1 cellular context compared by ENCODE assay signal in the genomic region with DNA sequence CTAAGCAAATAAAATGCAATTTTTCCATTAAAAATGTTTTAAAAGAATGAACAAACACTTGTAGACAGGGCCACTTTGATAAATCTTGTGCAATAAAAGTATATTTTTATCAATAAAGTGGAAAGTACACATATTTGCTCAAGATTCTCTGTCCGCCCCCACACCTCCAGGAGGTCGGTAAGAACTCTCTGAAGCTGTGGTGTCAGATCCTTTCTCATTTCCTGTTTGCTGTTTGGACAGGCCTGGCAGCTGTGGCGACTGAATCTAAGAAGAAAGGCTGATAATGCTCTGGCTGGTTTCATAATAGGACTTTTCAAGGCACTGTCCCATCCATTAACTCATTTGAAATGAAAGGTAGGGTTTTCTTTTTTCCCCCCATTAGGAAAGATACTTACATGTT.
TF ChIP-seq lines count a peak whose summit lies in the region.

No MANE protein-coding gene starts in this region.

TF ChIP-seq in HepG2, 621 proteins besides CTCF, POLR2A, EP300 and RAD21 (continued from another document and continues in another):
- TF ChIP-seq SOX5 (CRISPR knock-in tag; IDR thresholded peaks at IDR 0.05; ENCODE audit: borderline replicate concordance) (peak; percentile 38; the same call in 1 of the 2 replicates), RNF219 (CRISPR knock-in tag; IDR thresholded peaks at IDR 0.05) (0 out of 2 replicates have a peak, but pooled peaks have one; percentile 43), THAP11 (CRISPR knock-in tag; IDR thresholded peaks at IDR 0.05) (no peak), RARA (CRISPR knock-in tag; IDR thresholded peaks at IDR 0.05) (peak; percentile 54; the same call in 1 of the 2 replicates), ZNF766 (CRISPR knock-in tag; IDR thresholded peaks at IDR 0.05; ENCODE audit: borderline replicate concordance) (no peak), FOXK1 (CRISPR knock-in tag; IDR thresholded peaks at IDR 0.05; ENCODE audit: borderline replicate concordance, low read depth) (peak; percentile 31; the same call in 1 of the 2 replicates), ZNF652 (CRISPR knock-in tag; IDR thresholded peaks at IDR 0.05; ENCODE audit: borderline replicate concordance, low read depth) (0 out of 2 replicates have a peak, but pooled peaks have one; percentile 36), MED1 (CRISPR knock-in tag; IDR thresholded peaks at IDR 0.05) (0 out of 2 replicates have a peak, but pooled peaks have one; percentile 32), BCL6 (CRISPR knock-in tag; IDR thresholded peaks at IDR 0.05) (peak; percentile 77), CHD2 (IDR thresholded peaks at IDR 0.05; ENCODE audit: low read depth, low read length) (no peak), NCOA2 (CRISPR knock-in tag; IDR thresholded peaks at IDR 0.05) (peak; percentile 75), FOSL2 (CRISPR knock-in tag; IDR thresholded peaks at IDR 0.05) (peak; percentile 73), ZNF383 (CRISPR knock-in tag; IDR thresholded peaks at IDR 0.05; ENCODE audit: borderline replicate concordance) (no peak), NFKBIZ (CRISPR knock-in tag; IDR thresholded peaks at IDR 0.05) (no peak), HNF4A (CRISPR knock-in tag; IDR thresholded peaks at IDR 0.05) (peak; percentile 32; the same call in 1 of the 2 replicates), GATAD2A (CRISPR knock-in tag; IDR thresholded peaks at IDR 0.05) (peak; percentile 81), NFIC (IDR thresholded peaks at IDR 0.05; ENCODE audit: low read length) (peak; percentile 68; the same call in 1 of the 2 replicates), ZNF281 (CRISPR knock-in tag; IDR thresholded peaks at IDR 0.05; ENCODE audit: borderline replicate concordance) (peak; percentile 36; the same call in 1 of the 2 replicates), FOXA1 (IDR thresholded peaks at IDR 0.05) (no peak), FOXA1 (CRISPR knock-in tag; IDR thresholded peaks at IDR 0.05) (peak; percentile 65; the same call in 1 of the 2 replicates), ZSCAN5A (CRISPR knock-in tag; IDR thresholded peaks at IDR 0.05; ENCODE audit: borderline replicate concordance) (no peak), NR2F2 (IDR thresholded peaks at IDR 0.05; ENCODE audit: borderline replicate concordance, low read depth) (peak; percentile 39; the same call in 1 of the 2 replicates), ZNF550 (CRISPR knock-in tag; IDR thresholded peaks at IDR 0.05; ENCODE audit: borderline replicate concordance) (no peak), ZNF24 (IDR thresholded peaks at IDR 0.05) (no peak), HOXA3 (CRISPR knock-in tag; IDR thresholded peaks at IDR 0.05) (no peak), GFI1 (CRISPR knock-in tag; IDR thresholded peaks at IDR 0.05; ENCODE audit: borderline replicate concordance) (0 out of 2 replicates have a peak, but pooled peaks have one; percentile 26), ZNF644 (CRISPR knock-in tag; IDR thresholded peaks at IDR 0.05; ENCODE audit: low read depth) (no peak), PAXIP1 (CRISPR knock-in tag; conservative IDR thresholded peaks at IDR 0.05) (peak; percentile 68), MAFF (IDR thresholded peaks at IDR 0.05; ENCODE audit: low read depth, low read length) (no peak), ZNF12 (CRISPR knock-in tag; IDR thresholded peaks at IDR 0.05) (no peak), SALL1 (CRISPR knock-in tag; IDR thresholded peaks at IDR 0.05) (peak; percentile 87), RXRB (CRISPR knock-in tag; IDR thresholded peaks at IDR 0.05; ENCODE audit: borderline replicate concordance) (peak; percentile 40; the same call in 1 of the 2 replicates), CEBPG (CRISPR knock-in tag; IDR thresholded peaks at IDR 0.05) (peak; percentile 67; the same call in 1 of the 2 replicates), GATA4 (IDR thresholded peaks at IDR 0.05; ENCODE audit: borderline replicate concordance, low read depth) (0 out of 2 replicates have a peak, but pooled peaks have one; percentile 41), DNMT1 (CRISPR knock-in tag; IDR thresholded peaks at IDR 0.05) (no peak), IRF2 (CRISPR knock-in tag; IDR thresholded peaks at IDR 0.05) (0 out of 2 replicates have a peak, but pooled peaks have one; percentile 26), HIVEP1 (CRISPR knock-in tag; IDR thresholded peaks at IDR 0.05) (no peak), ISL2 (CRISPR knock-in tag; IDR thresholded peaks at IDR 0.05) (peak; percentile 82), NAIF1 (CRISPR knock-in tag; IDR thresholded peaks at IDR 0.05; ENCODE audit: borderline replicate concordance) (0 out of 2 replicates have a peak, but pooled peaks have one; percentile 44)
- TF ChIP-seq, protein P1, sequence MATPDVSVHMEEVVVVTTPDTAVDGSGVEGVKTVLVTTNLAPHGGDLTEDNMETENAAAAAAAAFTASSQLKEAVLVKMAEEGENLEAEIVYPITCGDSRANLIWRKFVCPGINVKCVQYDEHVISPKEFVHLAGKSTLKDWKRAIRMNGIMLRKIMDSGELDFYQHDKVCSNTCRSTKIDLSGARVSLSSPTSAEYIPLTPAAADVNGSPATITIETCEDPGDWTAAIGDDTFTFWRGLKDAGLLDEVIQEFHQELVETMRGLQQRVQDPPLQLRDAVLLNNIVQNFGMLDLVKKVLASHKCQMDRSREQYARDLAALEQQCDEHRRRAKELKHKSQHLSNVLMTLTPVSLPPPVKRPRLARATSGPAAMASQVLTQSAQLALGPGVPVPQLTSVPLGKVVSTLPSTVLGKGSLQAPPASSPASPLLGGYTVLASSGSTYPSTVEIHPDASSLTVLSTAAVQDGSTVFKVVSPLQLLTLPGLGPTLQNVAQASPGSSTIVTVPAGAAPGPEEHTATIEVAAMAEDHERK (CRISPR knock-in tag; IDR thresholded peaks at IDR 0.05; ENCODE audit: low read depth): no peak
- TF ChIP-seq, protein P2, sequence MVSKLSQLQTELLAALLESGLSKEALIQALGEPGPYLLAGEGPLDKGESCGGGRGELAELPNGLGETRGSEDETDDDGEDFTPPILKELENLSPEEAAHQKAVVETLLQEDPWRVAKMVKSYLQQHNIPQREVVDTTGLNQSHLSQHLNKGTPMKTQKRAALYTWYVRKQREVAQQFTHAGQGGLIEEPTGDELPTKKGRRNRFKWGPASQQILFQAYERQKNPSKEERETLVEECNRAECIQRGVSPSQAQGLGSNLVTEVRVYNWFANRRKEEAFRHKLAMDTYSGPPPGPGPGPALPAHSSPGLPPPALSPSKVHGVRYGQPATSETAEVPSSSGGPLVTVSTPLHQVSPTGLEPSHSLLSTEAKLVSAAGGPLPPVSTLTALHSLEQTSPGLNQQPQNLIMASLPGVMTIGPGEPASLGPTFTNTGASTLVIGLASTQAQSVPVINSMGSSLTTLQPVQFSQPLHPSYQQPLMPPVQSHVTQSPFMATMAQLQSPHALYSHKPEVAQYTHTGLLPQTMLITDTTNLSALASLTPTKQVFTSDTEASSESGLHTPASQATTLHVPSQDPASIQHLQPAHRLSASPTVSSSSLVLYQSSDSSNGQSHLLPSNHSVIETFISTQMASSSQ (IDR thresholded peaks at IDR 0.05; ENCODE audit: low read depth): peak; percentile 25; the same call in 1 of the 2 replicates
- TF ChIP-seq, protein P2 (CRISPR knock-in tag; IDR thresholded peaks at IDR 0.05; ENCODE audit: borderline replicate concordance): no peak
